1 cellular context compared by ENCODE assay signal in the genomic region with DNA sequence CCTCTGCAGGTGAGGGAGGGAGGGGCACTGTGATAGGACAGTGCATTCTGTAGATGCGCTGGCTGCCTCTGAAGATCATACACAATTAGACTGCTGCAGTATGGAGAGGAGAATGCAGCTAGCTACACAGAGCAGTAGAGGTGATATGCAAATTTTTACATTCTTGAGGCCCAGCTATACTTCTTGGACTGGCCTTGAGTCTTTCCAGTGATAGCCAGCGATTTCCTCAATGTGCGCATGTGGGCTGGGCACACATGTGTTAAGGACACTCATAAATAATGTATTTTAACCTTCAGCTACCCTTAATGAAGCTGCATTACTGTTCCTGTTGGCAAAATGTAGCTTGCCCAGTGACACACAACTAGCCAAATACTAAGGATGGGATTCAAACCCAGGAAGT.
TF ChIP-seq lines count a peak whose summit lies in the region.

No MANE protein-coding gene starts in this region.

TF ChIP-seq in HepG2, 621 proteins besides CTCF, POLR2A, EP300 and RAD21:
- no peak for TF ChIP-seq MATR3 (CRISPR knock-in tag; IDR thresholded peaks at IDR 0.05)
- TF ChIP-seq TP53 (CRISPR knock-in tag; conservative IDR thresholded peaks at IDR 0.05) = no peak
- TF ChIP-seq JUND (CRISPR knock-in tag; IDR thresholded peaks at IDR 0.05) = no peak
- TF ChIP-seq ZBTB2 (CRISPR knock-in tag; IDR thresholded peaks at IDR 0.05; ENCODE audit: low read depth) = no peak
- no peak for TF ChIP-seq NFYB (CRISPR knock-in tag; IDR thresholded peaks at IDR 0.05)
- no peak for TF ChIP-seq HDAC6 (IDR thresholded peaks at IDR 0.05; ENCODE audit: low read depth, low read length)
- TF ChIP-seq TARDBP (CRISPR knock-in tag; IDR thresholded peaks at IDR 0.05) = no peak
- TF ChIP-seq, protein P1, sequence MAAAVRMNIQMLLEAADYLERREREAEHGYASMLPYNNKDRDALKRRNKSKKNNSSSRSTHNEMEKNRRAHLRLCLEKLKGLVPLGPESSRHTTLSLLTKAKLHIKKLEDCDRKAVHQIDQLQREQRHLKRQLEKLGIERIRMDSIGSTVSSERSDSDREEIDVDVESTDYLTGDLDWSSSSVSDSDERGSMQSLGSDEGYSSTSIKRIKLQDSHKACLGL (CRISPR knock-in tag; IDR thresholded peaks at IDR 0.05) = no peak
- no peak for TF ChIP-seq ZNF674 (CRISPR knock-in tag; IDR thresholded peaks at IDR 0.05; ENCODE audit: low read depth)
